ENCODE assay signal across 11 cellular contexts in genomic region chr4:113823291-113823659, GRCh38.
DNase-seq lines count a peak whose midpoint lies in the region; ATAC-seq and FAIRE-seq lines count a peak whose summit lies in the region.
"Had no signal": no experiment of that assay in that cellular context is flagged by ENCODE, and none has a peak within 500 bp of the region (broad histone marks: within the 10 kb centered on the region; RNA-seq: fewer than 3 reads in every experiment).

No MANE protein-coding gene starts in this region.

- ATAC-seq in GM18499 (IDR thresholded peaks at IDR 0.05; ENCODE audit: insufficient read depth, unreplicated experiment) (peak; percentile 65), GM21447 (IDR thresholded peaks at IDR 0.05; ENCODE audit: unreplicated experiment) (peak; percentile 75), HG03439 (IDR thresholded peaks at IDR 0.05; ENCODE audit: unreplicated experiment) (peak; percentile 64)

- peak; percentile 62 for FAIRE-seq in endometrium (lab: Jason Lieb, UNC)

- DNase-seq in amniotic stem cell (lab: John Stamatoyannopoulos, UW) (no peak), NCI-H446 treated with DMSO at 0.1 percent for 48 hours (lab: John Stamatoyannopoulos, UW) (no peak), NCI-H1436 (lab: John Stamatoyannopoulos, UW) (no peak), dermis blood vessel endothelial cell (no peak)
- DNase-seq: erythroblast, GDM1, NCI-H1436 treated with DMSO at 0.1 percent for 48 hours had no signal
